In the genomic region with DNA sequence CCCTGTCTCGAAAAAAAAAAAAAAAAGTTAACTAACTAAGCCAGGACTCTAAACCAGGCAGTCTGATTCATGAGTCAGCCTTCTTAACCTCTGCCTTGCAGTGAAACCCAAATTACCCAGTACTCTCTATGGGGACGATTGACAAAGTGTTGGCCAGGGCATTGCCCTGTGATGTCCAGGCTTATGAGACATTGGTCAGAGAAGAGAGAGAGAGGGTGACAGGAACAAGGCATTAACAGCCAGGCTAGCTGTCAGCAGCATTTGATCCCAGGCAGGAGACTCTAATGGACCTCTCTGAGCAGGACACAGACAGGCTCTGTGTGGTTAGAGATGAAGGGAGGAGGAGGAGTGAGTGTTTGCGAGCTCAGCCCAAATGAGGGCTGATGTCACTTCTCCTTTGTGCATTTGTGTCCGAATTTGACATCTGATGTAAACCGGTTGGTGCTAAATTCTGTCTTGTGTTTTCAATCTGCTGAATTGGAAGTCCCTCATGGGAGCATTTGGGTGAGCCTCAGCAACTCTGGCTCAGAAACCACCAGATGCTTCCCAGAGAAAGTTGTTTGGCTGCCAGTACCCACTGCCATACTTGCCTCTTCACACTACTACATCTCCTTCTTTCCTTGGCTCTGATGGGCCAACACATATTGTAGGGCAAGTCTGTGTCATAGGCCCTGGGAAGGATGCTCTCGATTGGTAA, we compare ENCODE assay signal across 8 cellular contexts. TPM values are rescaled to one million over a fixed set of nuclear protein-coding genes. Genes with fewer than 3 reads are reported as not detected.
DNase-seq lines count a peak whose midpoint lies in the region; ATAC-seq, FAIRE-seq and TF ChIP-seq lines count a peak whose summit lies in the region.

No MANE protein-coding gene starts in this region.

- FAIRE-seq in pancreas (lab: Jason Lieb, UNC) = no peak

- H3K27ac ChIP-seq in pancreas = peak overlapping the region; percentile 25 to 74 (median 42)

- 64 to 69% methylated on average over 6 of the region's 6 CpGs for WGBS in pancreas, 2 donors

- intact Hi-C loops in pancreas (cut with DNase I) = no loop called here

- no peaks in the 10 kb centered on the region for H3K27me3 ChIP-seq in pancreas

- no peaks in the 10 kb centered on the region for H3K36me3 ChIP-seq in pancreas

- TF ChIP-seq CTCF in fibroblast of mammary gland (conservative IDR thresholded peaks at IDR 0.05; ENCODE audit: control insufficient read depth, insufficient read depth, low read depth, low read length) (no peak), pancreas (IDR thresholded peaks at IDR 0.05) (no peak)

- peak; percentile 39 for ATAC-seq in HG03520 (IDR thresholded peaks at IDR 0.05; ENCODE audit: unreplicated experiment)
- peak; percentile 20 to 71 (median 58) for ATAC-seq in pancreas

- peaks cover 3 to 6% (median 6%) of the 10 kb centered on the region in 3 donors for H3K4me1 ChIP-seq in pancreas

- DNase-seq in AG20443 (ENCODE audit: low spot score) (peak; percentile 55), fibroblast of mammary gland (ENCODE audit: low read depth) (peak; percentile 75), pancreas (no peak), GM19240 (ENCODE audit: insufficient read length, low spot score) (no peak), epidermal melanocyte (ENCODE audit: insufficient read length, low spot score) (no peak)
- peak; percentile 30 for DNase-seq in activated CD4-positive, alpha-beta T cell treated with anti-CD3 and anti-CD28 coated beads for 48 hours

- H3K4me3 ChIP-seq in fibroblast of mammary gland (ENCODE audit: control insufficient read depth, low read depth, low read length) = no peak overlapping the region
- H3K4me3 ChIP-seq in pancreas = no peak overlapping the region

- in situ Hi-C loops in GM18951 (cut with MboI; ENCODE audit: low sequenced_read_pairs, unreplicated experiment) = no loop called here

- H3K9me3 ChIP-seq in pancreas = no peaks in the 10 kb centered on the region

- peak; percentile 45 for TF ChIP-seq POLR2A in GM18951 (IDR thresholded peaks at IDR 0.05; ENCODE audit: extremely low read depth, insufficient read depth, insufficient read length)

RNA-seq across cellular contexts. Expression of a gene that starts 4.3 kb away (rescaled TPM):
- under 1 TPM in 2 of 6 donors, not detected in 4; 0.28 TPM for total RNA-seq in pancreas
- polyA plus RNA-seq in pancreas = under 1 TPM; 0.23 to 0.53 TPM

RNA-seq across cellular contexts. Expression of a gene that starts 15.8 kb away (rescaled TPM):
- total RNA-seq in pancreas = 10 to 100 TPM; 24.2 to 42.7 (median 26.7) TPM
- polyA plus RNA-seq in pancreas = 10 to 100 TPM in 1 of 2 donors, 1 to 10 TPM in 1; 6.5 to 16.4 TPM

RNA-seq across cellular contexts. Expression of a gene that starts 48.8 kb away (rescaled TPM):
- 1 to 10 TPM in 2 of 6 donors, under 1 TPM in 4; 0.28 to 2.3 (median 0.77) TPM for total RNA-seq in pancreas
- polyA plus RNA-seq in pancreas = under 1 TPM; 0.09 to 0.72 TPM

Comparison
In these comparisons a context has a peak if more than half of its experiments do, and no peak if none do; other contexts are left out.
1. DNase-seq: peak in AG20443 (single experiment), activated CD4-positive, alpha-beta T cell treated with anti-CD3 and anti-CD28 coated beads for 48 hours (single experiment) and fibroblast of mammary gland (single experiment); none in pancreas (0 of 6), GM19240 (single experiment) and epidermal melanocyte (single experiment).